In the genomic region with DNA sequence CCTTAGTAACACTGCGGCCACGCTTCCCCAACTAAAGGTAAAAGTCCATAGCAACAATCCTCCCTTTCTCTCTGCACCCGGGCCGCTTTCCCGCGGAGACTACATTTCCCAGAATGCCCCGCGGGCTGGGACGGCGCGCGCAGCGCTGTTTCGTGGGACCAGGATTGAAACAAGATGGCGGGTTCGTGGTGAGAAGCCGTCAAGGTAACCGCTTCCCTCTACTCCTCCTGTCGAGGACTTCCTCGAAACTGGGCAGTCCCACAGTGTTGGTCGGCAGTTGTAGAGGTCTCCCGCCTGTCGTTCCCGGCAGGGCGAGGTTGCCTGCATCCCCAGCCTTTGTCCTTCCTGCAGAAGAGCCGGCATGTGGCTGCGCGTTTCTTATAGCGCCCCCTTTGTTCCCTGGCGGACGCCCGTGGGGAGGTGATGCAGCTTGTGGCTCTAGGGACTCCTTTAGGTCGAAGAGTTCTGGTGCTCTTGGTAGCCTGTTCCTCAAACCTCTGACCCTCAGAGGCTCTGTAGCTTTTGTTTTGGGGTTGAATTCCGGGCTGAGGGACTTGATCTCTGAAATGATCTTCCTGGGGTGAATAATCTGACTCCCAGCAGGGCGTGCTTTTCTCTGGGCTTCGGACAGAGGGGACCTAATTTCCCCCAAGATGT, we compare ENCODE assay signal across 8 cellular contexts. TPM values are rescaled to one million over a fixed set of nuclear protein-coding genes. Genes with fewer than 3 reads are reported as not detected.
DNase-seq lines count a peak whose midpoint lies in the region; ATAC-seq and TF ChIP-seq lines count a peak whose summit lies in the region.

A gene (plus strand): TSS at position 164 of the 657 bp plus-strand sequence. CDS start 1,772 bp downstream, outside the sequence.

- H3K4me3 ChIP-seq in endodermal cell (ENCODE audit: low read length): peak within 1 kb of the TSS; percentile 99

- no peaks in the 10 kb centered on the region for H3K4me1 ChIP-seq in endodermal cell (ENCODE audit: control insufficient read depth, insufficient read depth, low read length)

- no peaks in the 10 kb centered on the region for H3K27me3 Mint-ChIP-seq in endodermal cell (ENCODE audit: insufficient read depth)

- H3K27ac Mint-ChIP-seq in endodermal cell: peak within 1 kb of the TSS; percentile 97

- H3K27me3 ChIP-seq in endodermal cell (ENCODE audit: control insufficient read depth, insufficient read depth, low read length, poor library complexity, severe bottlenecking): no peaks in the 10 kb centered on the region

- peak within 1 kb of the TSS; percentile 94 for H3K4me3 Mint-ChIP-seq in endodermal cell

- H3K27ac ChIP-seq in endodermal cell (ENCODE audit: low read depth, low read length): peak within 1 kb of the TSS; percentile 99

- ATAC-seq in GM21360 (IDR thresholded peaks at IDR 0.05; ENCODE audit: unreplicated experiment): peak; percentile 88

- peaks cover 19% of the 10 kb centered on the region for H3K36me3 Mint-ChIP-seq in endodermal cell (ENCODE audit: low read depth)

- peak within 1 kb of the TSS; percentile 97 for H3K9ac ChIP-seq in endodermal cell (ENCODE audit: extremely low read depth, low read length, poor library complexity, severe bottlenecking)

- H3K4me1 Mint-ChIP-seq in endodermal cell: peaks cover 17% of the 10 kb centered on the region

- peak; percentile 84 for TF ChIP-seq CTCF in endodermal cell (conservative IDR thresholded peaks at IDR 0.05)

- DNase-seq in Caki2 (ENCODE audit: low read depth) (peak; percentile 90), HT1080 (ENCODE audit: low read depth) (peak; percentile 90), NOMO-1 treated with dmso at 0.1 percent for 144 hours (lab: John Stamatoyannopoulos, UW; ENCODE audit: unreplicated experiment) (peak; percentile 86), endodermal cell (peak; percentile 99), mesenteric fat pad (ENCODE audit: low spot score) (peak; percentile 96)
- peak; percentile 80 to 95 (median 85) for DNase-seq in activated CD8-positive, alpha-beta memory T cell treated with anti-CD3 and anti-CD28 coated beads for 48 hours (ENCODE audit: low read depth in 2 of 3, low spot score in 2 of 3)
- peak; percentile 83 for DNase-seq in stimulated activated CD8-positive, alpha-beta memory T cell treated with anti-CD3 and anti-CD28 coated beads, Interleukin-15, amount 100 ng/mL, for 24 hours (ENCODE audit: low read depth)

- 2 to 3% methylated on average over 29 to 36 of the region's 36 CpGs for WGBS in endodermal cell (ENCODE audit: insufficient coverage in 1 of 2, insufficient read length in 1 of 2), 2 experiments

- in situ Hi-C loops in Caki2 (cut with HindIII; ENCODE audit: low pct_unique_long_range_greater_than_20kb, low sequenced_read_pairs): no loop called here

- H3K36me3 ChIP-seq in endodermal cell (ENCODE audit: control insufficient read depth, insufficient read depth, low read length): peaks cover 21% of the 10 kb centered on the region

- no peaks in the 10 kb centered on the region for H3K9me3 Mint-ChIP-seq in endodermal cell

- H3K9me3 ChIP-seq in endodermal cell (ENCODE audit: control insufficient read depth, low read length): no peaks in the 10 kb centered on the region

RNA-seq across cellular contexts. Expression of the gene that starts here (rescaled TPM):
- total RNA-seq in Caki2 (2014; rRNA removed; shearing (Covaris generic); ENCODE audit: low replicate concordance): 25.1 and 48.3 TPM in 2 replicates
- 127 and 135 TPM in 2 replicates for total RNA-seq in HT1080 (2014; rRNA removed; shearing (Covaris generic))
- polyA plus RNA-seq in HT1080 (2015; cell fraction: cytosol; rRNA removed): 148 and 165 TPM in 2 replicates
- 93.2 and 115 TPM in 2 replicates for polyA plus RNA-seq in HT1080 (2015; cell fraction: nucleus; rRNA removed)
- total RNA-seq in endodermal cell (100 to 1,000 TPM in 1 of 2 donors, 10 to 100 TPM in 1; 91.1 to 131 TPM), mesenteric fat pad (45.5 TPM)
- polyA plus RNA-seq in endodermal cell (2013, experiment 1 of 2): 140 TPM
- 125 TPM for polyA plus RNA-seq in endodermal cell (2013, experiment 2 of 2)

Comparison
In these comparisons a context has a peak if more than half of its experiments do, and no peak if none do; other contexts are left out.
1. Peak in every context shown above with its lines: DNase-seq, ATAC-seq, H3K4me3 ChIP-seq and H3K27ac ChIP-seq.